ENCODE assay signal across 9 cellular contexts in genomic region chr1:9653195-9653782, GRCh38. TPM values are rescaled to one million over a fixed set of nuclear protein-coding genes. Genes with fewer than 3 reads are reported as not detected.
DNase-seq lines count a peak whose midpoint lies in the region; ATAC-seq and TF ChIP-seq lines count a peak whose summit lies in the region.
"Had no signal": no experiment of that assay in that cellular context is flagged by ENCODE, and none has a peak within 500 bp of the region (broad histone marks: within the 10 kb centered on the region; RNA-seq: fewer than 3 reads in every experiment).

No MANE protein-coding gene starts in this region.

- H3K9ac ChIP-seq in GM23248 = no peak overlapping the region

- H3K4me3 ChIP-seq in GM23338 (peak overlapping the region; percentile 79), MG63 (no peak overlapping the region), GM23248 (no peak overlapping the region)

- H3F3A ChIP-seq in GM23338 (replicated peaks; ENCODE audit: low read depth) (peaks cover 11% of the 10 kb centered on the region), GM23248 (ENCODE audit: insufficient read depth) (no peaks in the 10 kb centered on the region)

- in situ Hi-C loops in GM23248 (cut with MboI) = no loop called here

- DNase-seq in CD14-positive monocyte (ENCODE audit: low spot score) = no peak
- DNase-seq in GM23338 (ENCODE audit: low spot score) = no peak
- DNase-seq in activated T-helper 2 cell treated with anti-CD3 and anti-CD28 coated beads, Interferon-gamma antibody, Interleukin-2, Interleukin-4, amounts not matched to agents 10 μg/mL and 5 μg/mL and 100 μg/mL, durations not matched to agents 14 hours and 24 hours and 36 hours (ENCODE audit: low spot score) = no peak
- DNase-seq in naive B cell = no peak
- no peak for DNase-seq in MG63
- DNase-seq in GM23248 = no peak
- no peak for DNase-seq in erythroblast (lab: John Stamatoyannopoulos, UW)
- no peak for DNase-seq in NCI-H2227 (lab: John Stamatoyannopoulos, UW; ENCODE audit: unreplicated experiment)
- DNase-seq: effector CD4-positive, alpha-beta T cell had no signal

- H3K9me3 Mint-ChIP-seq in CD14-positive monocyte = no peaks in the 10 kb centered on the region
- H3K9me3 Mint-ChIP-seq in GM23338 = peaks cover 2% of the 10 kb centered on the region; the same call in 1 of the 3 replicates
- no peaks in the 10 kb centered on the region for H3K9me3 Mint-ChIP-seq in activated T-helper 2 cell treated with anti-CD3 and anti-CD28 coated beads, Interferon-gamma antibody, Interleukin-2, Interleukin-4, amounts not matched to agents 10 μg/mL and 5 μg/mL and 100 μg/mL, durations not matched to agents 14 hours and 24 hours and 36 hours
- H3K9me3 Mint-ChIP-seq in naive B cell = no peaks in the 10 kb centered on the region

- H3K9me2 ChIP-seq in GM23338 (ENCODE audit: insufficient read depth) (no peaks in the 10 kb centered on the region), GM23248 (ENCODE audit: insufficient read depth) (no peaks in the 10 kb centered on the region)

- H3K36me3 Mint-ChIP-seq in CD14-positive monocyte (peaks cover 3 to 4% of the 10 kb centered on the region in 2 donors), GM23338 (ENCODE audit: low read depth) (no peaks in the 10 kb centered on the region), naive B cell (no peaks in the 10 kb centered on the region)
- H3K36me3 Mint-ChIP-seq in activated T-helper 2 cell treated with anti-CD3 and anti-CD28 coated beads, Interferon-gamma antibody, Interleukin-2, Interleukin-4, amounts not matched to agents 10 μg/mL and 5 μg/mL and 100 μg/mL, durations not matched to agents 14 hours and 24 hours and 36 hours (ENCODE audit: low read depth) = peaks cover 58% of the 10 kb centered on the region

- H3K4me1 ChIP-seq in GM23338 (ENCODE audit: insufficient read depth) (peaks cover 7% of the 10 kb centered on the region), GM23248 (ENCODE audit: insufficient read depth) (no peaks in the 10 kb centered on the region)

- H3K27me3 ChIP-seq in GM23338 (ENCODE audit: insufficient read depth) = peaks cover 44% of the 10 kb centered on the region
- peaks cover 6% of the 10 kb centered on the region; the same call in 1 of the 2 replicates for H3K27me3 ChIP-seq in MG63
- H3K27me3 ChIP-seq in GM23248 (replicated peaks; ENCODE audit: insufficient read depth) = peaks cover 14% of the 10 kb centered on the region

- H3K9me3 ChIP-seq in MG63 = no peaks in the 10 kb centered on the region
- H3K9me3 ChIP-seq in GM23248 (ENCODE audit: low read depth) = no peaks in the 10 kb centered on the region

- H3K36me3 ChIP-seq in GM23338 (ENCODE audit: insufficient read depth) = no peaks in the 10 kb centered on the region
- no peaks in the 10 kb centered on the region for H3K36me3 ChIP-seq in MG63
- no peaks in the 10 kb centered on the region for H3K36me3 ChIP-seq in GM23248 (ENCODE audit: low read depth)

- 70% methylated on average over 17 of the region's 17 CpGs for WGBS in GM23248 (ENCODE audit: low coverage in 1 of 2, low lambda C conversion rate in 2 of 2, missing lambda C conversion rate in 2 of 2), 2 experiments

- no peak overlapping the region for H3K27ac ChIP-seq in GM23338 (ENCODE audit: low read depth)
- H3K27ac ChIP-seq in GM23248 = no peak overlapping the region

- H3K4me3 Mint-ChIP-seq in CD14-positive monocyte = peak overlapping the region; percentile 97 to 99
- peak overlapping the region; percentile 75; the same call in 2 of the 3 replicates for H3K4me3 Mint-ChIP-seq in GM23338
- H3K4me3 Mint-ChIP-seq in activated T-helper 2 cell treated with anti-CD3 and anti-CD28 coated beads, Interferon-gamma antibody, Interleukin-2, Interleukin-4, amounts not matched to agents 10 μg/mL and 5 μg/mL and 100 μg/mL, durations not matched to agents 14 hours and 24 hours and 36 hours (ENCODE audit: low read depth) = peak overlapping the region; percentile 95
- peak overlapping the region; percentile 92 to 99 (median 97) for H3K4me3 Mint-ChIP-seq in naive B cell

- H3K4me1 Mint-ChIP-seq in CD14-positive monocyte = peaks cover 73% of the 10 kb centered on the region
- peaks cover 25% of the 10 kb centered on the region for H3K4me1 Mint-ChIP-seq in GM23338
- H3K4me1 Mint-ChIP-seq in activated T-helper 2 cell treated with anti-CD3 and anti-CD28 coated beads, Interferon-gamma antibody, Interleukin-2, Interleukin-4, amounts not matched to agents 10 μg/mL and 5 μg/mL and 100 μg/mL, durations not matched to agents 14 hours and 24 hours and 36 hours (ENCODE audit: low read depth) = peaks cover 59% of the 10 kb centered on the region
- peaks cover 57 to 82% (median 77%) of the 10 kb centered on the region in 3 donors for H3K4me1 Mint-ChIP-seq in naive B cell

- H3K27me3 Mint-ChIP-seq in CD14-positive monocyte (ENCODE audit: low read depth in 3 of 3) (peaks cover 0 to 2% (median 0%) of the 10 kb centered on the region in 3 donors), GM23338 (ENCODE audit: insufficient read depth, low read depth, poor library complexity) (peaks cover 43% of the 10 kb centered on the region), naive B cell (no peaks in the 10 kb centered on the region)
- H3K27me3 Mint-ChIP-seq in activated T-helper 2 cell treated with anti-CD3 and anti-CD28 coated beads, Interferon-gamma antibody, Interleukin-2, Interleukin-4, amounts not matched to agents 10 μg/mL and 5 μg/mL and 100 μg/mL, durations not matched to agents 14 hours and 24 hours and 36 hours (ENCODE audit: low read depth) = no peaks in the 10 kb centered on the region

- TF ChIP-seq CTCF in CD14-positive monocyte (IDR thresholded peaks at IDR 0.05) (no peak), GM23338 (conservative IDR thresholded peaks at IDR 0.05; ENCODE audit: low read depth in 2 of 2) (no peak)

- H3K4me2 ChIP-seq in GM23338 (peak overlapping the region; percentile 91), GM23248 (ENCODE audit: unreplicated experiment) (no peak overlapping the region)

- H2AFZ ChIP-seq in GM23338 (no peak overlapping the region), GM23248 (no peak overlapping the region)

- TF ChIP-seq POLR2A in erythroblast (IDR thresholded peaks at IDR 0.05; ENCODE audit: low read length) = no peak

- H3K79me2 ChIP-seq in GM23338 (replicated peaks; ENCODE audit: insufficient read depth) (no peaks in the 10 kb centered on the region), GM23248 (ENCODE audit: insufficient read depth) (no peaks in the 10 kb centered on the region)

- H4K20me1 ChIP-seq in GM23338 (replicated peaks; ENCODE audit: insufficient read depth) (no peaks in the 10 kb centered on the region), GM23248 (ENCODE audit: insufficient read depth) (no peaks in the 10 kb centered on the region)

- peak overlapping the region; percentile 90 to 98 (median 96) for H3K27ac Mint-ChIP-seq in CD14-positive monocyte
- no peak overlapping the region for H3K27ac Mint-ChIP-seq in GM23338
- H3K27ac Mint-ChIP-seq in activated T-helper 2 cell treated with anti-CD3 and anti-CD28 coated beads, Interferon-gamma antibody, Interleukin-2, Interleukin-4, amounts not matched to agents 10 μg/mL and 5 μg/mL and 100 μg/mL, durations not matched to agents 14 hours and 24 hours and 36 hours = peak overlapping the region; percentile 92
- H3K27ac Mint-ChIP-seq in naive B cell = peak overlapping the region; percentile 94 to 98 (median 96)

- intact Hi-C loops in CD14-positive monocyte (cut with micrococcal nuclease) = loop anchor here (2.0 to 5.0 kb wide), 3 partner anchors 26 to 64 kb away; no protein-coding TSS in a partner anchor
- intact Hi-C loops in activated T-helper 2 cell treated with anti-CD3 and anti-CD28 coated beads, Interferon-gamma antibody, Interleukin-2, Interleukin-4, amounts not matched to agents 10 μg/mL and 5 μg/mL and 100 μg/mL, durations not matched to agents 14 hours and 24 hours and 36 hours (cut with micrococcal nuclease) = loop anchor here (2.0 kb wide), 1 partner anchor 64 kb away; no protein-coding TSS in a partner anchor

- ATAC-seq in GM23338 (no peak), naive B cell (ENCODE audit: low read depth in 2 of 2) (no peak)

TF ChIP-seq in GM23338, 12 proteins besides CTCF, POLR2A, EP300 and RAD21 (continues in another document):
- TF ChIP-seq STAT1 (IDR thresholded peaks at IDR 0.05; ENCODE audit: unreplicated experiment) (no peak), REST (IDR thresholded peaks at IDR 0.05; ENCODE audit: unreplicated experiment) (no peak), ZNF331 (CRISPR knock-in tag; IDR thresholded peaks at IDR 0.05; ENCODE audit: low read depth) (no peak)

RNA-seq across cellular contexts. Expression of gene PIK3CD, which starts 1.8 kb away (rescaled TPM):
- polyA plus RNA-seq in CD14-positive monocyte (10 to 100 TPM; 33.2 to 52.2 TPM), GM23338 (2016; fragmentation: Nextera tagmentation; extraction: Ambion mirVana) (6.6 and 7.8 TPM in 2 replicates), naive B cell (ENCODE audit: low read depth in 6 of 6) (100 to 1,000 TPM in 1 of 6 donors, 10 to 100 TPM in 5; 29.6 to 105 (median 58.0) TPM), GM23248 (2016; fragmentation: Nextera tagmentation; extraction: Ambion mirVana) (3.3 and 3.5 TPM in 2 replicates)
- 16.8 and 32.1 TPM in 2 replicates for total RNA-seq in GM23338 (2014; rRNA removed; shearing (Covaris generic))
- total RNA-seq in activated T-helper 2 cell treated with anti-CD3 and anti-CD28 coated beads, Interferon-gamma antibody, Interleukin-2, Interleukin-4, amounts not matched to agents 10 μg/mL and 5 μg/mL and 100 μg/mL, durations not matched to agents 14 hours and 24 hours and 36 hours = 184 and 189 TPM in 2 replicates
- 0.47 and 2.9 TPM in 2 replicates for total RNA-seq in MG63 (2014; rRNA removed; shearing (Covaris generic); ENCODE audit: low replicate concordance)
- total RNA-seq in GM23248 (2014; rRNA removed; shearing (Covaris generic)) = 7.1 and 8.0 TPM in 2 replicates
